Comparison of ENCODE assay signal across 12 cellular contexts in genomic region chrX:47618923-47619485, GRCh38. TPM values are rescaled to one million over a fixed set of nuclear protein-coding genes. Genes with fewer than 3 reads are reported as not detected.
DNase-seq lines count a peak whose midpoint lies in the region; ATAC-seq and TF ChIP-seq lines count a peak whose summit lies in the region.
"Had no signal": no experiment of that assay in that cellular context is flagged by ENCODE, and none has a peak within 500 bp of the region (broad histone marks: within the 10 kb centered on the region; RNA-seq: fewer than 3 reads in every experiment).

No MANE protein-coding gene starts in this region.

- H3K9ac ChIP-seq in mesenchymal stem cell (ENCODE audit: low read length), result no peak overlapping the region

- peaks cover 12% of the 10 kb centered on the region for H3K4me1 Mint-ChIP-seq in stimulated activated naive CD8-positive, alpha-beta T cell treated with anti-CD3 and anti-CD28 coated beads, Interleukin-15, Interleukin-2, amounts not matched to agents 100 ng/mL and 50 ng/mL, for 24 hours (ENCODE audit: low read depth)
- H3K4me1 Mint-ChIP-seq in activated naive CD8-positive, alpha-beta T cell treated with anti-CD3 and anti-CD28 coated beads, Interleukin-2, amount 50 U/mL, for 24 hours, result peaks cover 17% of the 10 kb centered on the region

- no peak for ATAC-seq in stimulated activated naive CD8-positive, alpha-beta T cell treated with anti-CD3 and anti-CD28 coated beads, Interleukin-15, Interleukin-2, amounts not matched to agents 100 U/mL and 50 U/mL, for 24 hours
- ATAC-seq in activated naive CD8-positive, alpha-beta T cell treated with anti-CD3 and anti-CD28 coated beads, Interleukin-2, amount 50 U/mL, for 24 hours, result no peak
- no peak for ATAC-seq in GM21381 (IDR thresholded peaks at IDR 0.05; ENCODE audit: unreplicated experiment)
- no peak for ATAC-seq in GM18873 (IDR thresholded peaks at IDR 0.05; ENCODE audit: low FRiP score, unreplicated experiment)

- H3K27ac Mint-ChIP-seq in stimulated activated naive CD8-positive, alpha-beta T cell treated with anti-CD3 and anti-CD28 coated beads, Interleukin-15, Interleukin-2, amounts not matched to agents 100 ng/mL and 50 ng/mL, for 24 hours, result no peak overlapping the region
- no peak overlapping the region for H3K27ac Mint-ChIP-seq in activated naive CD8-positive, alpha-beta T cell treated with anti-CD3 and anti-CD28 coated beads, Interleukin-2, amount 50 U/mL, for 24 hours

- 72% methylated on average over 14 of the region's 32 CpGs for WGBS in mesenchymal stem cell

- no peak overlapping the region for H2BK12ac ChIP-seq in mesenchymal stem cell (ENCODE audit: low read length in 2 of 2)

- no peak overlapping the region for H4K91ac ChIP-seq in mesenchymal stem cell (ENCODE audit: low read length)

- no peak overlapping the region for H3K4me3 ChIP-seq in mesenchymal stem cell (ENCODE audit: insufficient read depth in 1 of 2, low read depth in 1 of 2, low read length in 2 of 2)
- peak overlapping the region in 1 of 2 donors; percentile 32 for H3K4me3 ChIP-seq in vagina
- H3K4me3 ChIP-seq: uterus had no signal

- no peak overlapping the region for H2BK5ac ChIP-seq in mesenchymal stem cell (ENCODE audit: low read depth, low read length, poor library complexity, severe bottlenecking)

- H4K8ac ChIP-seq in mesenchymal stem cell (ENCODE audit: low read length), result no peak overlapping the region

- H3K27me3 Mint-ChIP-seq in stimulated activated naive CD8-positive, alpha-beta T cell treated with anti-CD3 and anti-CD28 coated beads, Interleukin-15, Interleukin-2, amounts not matched to agents 100 ng/mL and 50 ng/mL, for 24 hours, result peaks cover 18% of the 10 kb centered on the region
- peaks cover 6% of the 10 kb centered on the region for H3K27me3 Mint-ChIP-seq in activated naive CD8-positive, alpha-beta T cell treated with anti-CD3 and anti-CD28 coated beads, Interleukin-2, amount 50 U/mL, for 24 hours

- intact Hi-C loops in vagina (cut with DNase I), result no loop called here

- no peaks in the 10 kb centered on the region for H3K79me1 ChIP-seq in mesenchymal stem cell (replicated peaks; ENCODE audit: low read length, poor library complexity, severe bottlenecking)

- no peak overlapping the region for H3K14ac ChIP-seq in mesenchymal stem cell (ENCODE audit: low read length in 2 of 2)

- H3K4me3 Mint-ChIP-seq in stimulated activated naive CD8-positive, alpha-beta T cell treated with anti-CD3 and anti-CD28 coated beads, Interleukin-15, Interleukin-2, amounts not matched to agents 100 ng/mL and 50 ng/mL, for 24 hours, result peak overlapping the region; percentile 54
- peak overlapping the region; percentile 54 for H3K4me3 Mint-ChIP-seq in activated naive CD8-positive, alpha-beta T cell treated with anti-CD3 and anti-CD28 coated beads, Interleukin-2, amount 50 U/mL, for 24 hours

- H3K9me3 ChIP-seq in mesenchymal stem cell (ENCODE audit: control insufficient read depth, low read length) (peaks cover 9% of the 10 kb centered on the region), vagina (no peaks in the 10 kb centered on the region)
- H3K9me3 ChIP-seq: Caco-2, heart right ventricle, neutrophil, uterus had no signal

- H2AK5ac ChIP-seq in mesenchymal stem cell (ENCODE audit: low read length, severe bottlenecking), result no peak overlapping the region

- H3K4me1 ChIP-seq in mesenchymal stem cell (ENCODE audit: control insufficient read depth, insufficient read depth, low read depth, low read length) (peaks cover 6% of the 10 kb centered on the region), vagina (peaks cover 4% of the 10 kb centered on the region)
- H3K4me1 ChIP-seq: Caco-2, uterus had no signal

- no peak for TF ChIP-seq POLR2A in vagina (IDR thresholded peaks at IDR 0.05)

- H3K18ac ChIP-seq in mesenchymal stem cell (ENCODE audit: low read depth in 1 of 2, low read length in 2 of 2), result no peak overlapping the region

- H3K27ac ChIP-seq in mesenchymal stem cell (ENCODE audit: low read length, poor library complexity, severe bottlenecking) (no peak overlapping the region), vagina (no peak overlapping the region)
- H3K27ac ChIP-seq: heart right ventricle, neutrophil, uterus had no signal

- no peaks in the 10 kb centered on the region for H3K36me3 ChIP-seq in mesenchymal stem cell (ENCODE audit: control insufficient read depth in 1 of 2, insufficient read depth in 2 of 2, low read depth in 1 of 2, low read length in 2 of 2)
- no peaks in the 10 kb centered on the region for H3K36me3 ChIP-seq in vagina
- H3K36me3 ChIP-seq: heart right ventricle, uterus had no signal

- TF ChIP-seq CTCF in vagina (IDR thresholded peaks at IDR 0.05), result no peak

- no peak overlapping the region for H2AFZ ChIP-seq in mesenchymal stem cell (ENCODE audit: low read depth, low read length)

- DNase-seq in stimulated activated naive CD8-positive, alpha-beta T cell treated with anti-CD3 and anti-CD28 coated beads, Interleukin-15, Interleukin-2, amounts not matched to agents 100 U/mL and 50 U/mL, for 24 hours, result no peak
- no peak for DNase-seq in activated naive CD8-positive, alpha-beta T cell treated with anti-CD3 and anti-CD28 coated beads, Interleukin-2, amount 50 U/mL, for 24 hours
- no peak for DNase-seq in mesenchymal stem cell
- peak; percentile 25 to 76 for DNase-seq in vagina (ENCODE audit: extremely low spot score in 2 of 2)
- DNase-seq in NCI-H2107 (lab: John Stamatoyannopoulos, UW), result no peak
- DNase-seq: Caco-2 had no signal

- H2BK15ac ChIP-seq in mesenchymal stem cell (ENCODE audit: low read depth, poor library complexity, severe bottlenecking), result no peak overlapping the region

- no peak overlapping the region for H3K23ac ChIP-seq in mesenchymal stem cell (ENCODE audit: low read length in 2 of 2)

- no peaks in the 10 kb centered on the region for H3K9me3 Mint-ChIP-seq in stimulated activated naive CD8-positive, alpha-beta T cell treated with anti-CD3 and anti-CD28 coated beads, Interleukin-15, Interleukin-2, amounts not matched to agents 100 ng/mL and 50 ng/mL, for 24 hours
- H3K9me3 Mint-ChIP-seq in activated naive CD8-positive, alpha-beta T cell treated with anti-CD3 and anti-CD28 coated beads, Interleukin-2, amount 50 U/mL, for 24 hours, result no peaks in the 10 kb centered on the region

- no peak overlapping the region for H3K4ac ChIP-seq in mesenchymal stem cell (ENCODE audit: low read depth in 1 of 2, low read length in 2 of 2)

- H3K27me3 ChIP-seq in mesenchymal stem cell (ENCODE audit: control insufficient read depth in 1 of 2, insufficient read depth in 1 of 2, low read length in 2 of 2), result peaks cover 26 to 63% of the 10 kb centered on the region in 2 experiments
- H3K27me3 ChIP-seq in vagina, result no peaks in the 10 kb centered on the region
- H3K27me3 ChIP-seq: uterus had no signal

- no peak overlapping the region for H2BK120ac ChIP-seq in mesenchymal stem cell (ENCODE audit: low read depth, low read length)

- peak overlapping the region; percentile 77 for H3K4me2 ChIP-seq in mesenchymal stem cell (ENCODE audit: low read length, poor library complexity, severe bottlenecking)

- no peaks in the 10 kb centered on the region for H3K36me3 Mint-ChIP-seq in stimulated activated naive CD8-positive, alpha-beta T cell treated with anti-CD3 and anti-CD28 coated beads, Interleukin-15, Interleukin-2, amounts not matched to agents 100 ng/mL and 50 ng/mL, for 24 hours (ENCODE audit: low read depth)
- H3K36me3 Mint-ChIP-seq in activated naive CD8-positive, alpha-beta T cell treated with anti-CD3 and anti-CD28 coated beads, Interleukin-2, amount 50 U/mL, for 24 hours (ENCODE audit: low read depth), result no peaks in the 10 kb centered on the region

RNA-seq across cellular contexts. Expression of gene SYN1, which starts 0.7 kb away (rescaled TPM):
- polyA plus RNA-seq in mesenchymal stem cell (2013, experiment 1 of 2), result 5.5 TPM
- 5.5 TPM for polyA plus RNA-seq in mesenchymal stem cell (2013, experiment 2 of 2)
- 2.7 TPM for total RNA-seq in vagina
- total RNA-seq: Caco-2 had no signal

RNA-seq across cellular contexts. Expression of gene CFP, which starts 10.7 kb away (rescaled TPM):
- polyA plus RNA-seq in mesenchymal stem cell (2013, experiment 1 of 2), result 0.36 TPM
- polyA plus RNA-seq in mesenchymal stem cell (2013, experiment 2 of 2), result 0.26 TPM
- total RNA-seq in vagina, result 0.74 TPM

RNA-seq across cellular contexts. Expression of gene ELK1, which starts 31.4 kb away (rescaled TPM):
- polyA plus RNA-seq in mesenchymal stem cell (2013, experiment 1 of 2), result 31.2 TPM
- polyA plus RNA-seq in mesenchymal stem cell (2013, experiment 2 of 2), result 32.3 TPM
- 18.9 TPM for total RNA-seq in vagina

RNA-seq across cellular contexts. Expression of gene TIMP1, which starts 36.8 kb away (rescaled TPM):
- polyA plus RNA-seq in mesenchymal stem cell (2013, experiment 1 of 2), result 826 TPM
- 856 TPM for polyA plus RNA-seq in mesenchymal stem cell (2013, experiment 2 of 2)
- 309 TPM for total RNA-seq in vagina

RNA-seq across cellular contexts. Expression of gene UXT, which starts 40.0 kb away (rescaled TPM):
- polyA plus RNA-seq in mesenchymal stem cell (2013, experiment 1 of 2), result 125 TPM
- 128 TPM for polyA plus RNA-seq in mesenchymal stem cell (2013, experiment 2 of 2)
- total RNA-seq in vagina, result 93.3 TPM

Comparison
In these comparisons a context has a peak if more than half of its experiments do, and no peak if none do; other contexts are left out.
1. DNase-seq: peak in vagina (2 of 2); none in stimulated activated naive CD8-positive, alpha-beta T cell treated with anti-CD3 and anti-CD28 coated beads, Interleukin-15, Interleukin-2, amounts not matched to agents 100 U/mL and 50 U/mL, for 24 hours (single experiment), activated naive CD8-positive, alpha-beta T cell treated with anti-CD3 and anti-CD28 coated beads, Interleukin-2, amount 50 U/mL, for 24 hours (single experiment), mesenchymal stem cell (single experiment) and NCI-H2107 (single experiment).